ENCODE assay signal across 9 cellular contexts in genomic region chr12:89544730-89545184, GRCh38. TPM values are rescaled to one million over a fixed set of nuclear protein-coding genes. Genes with fewer than 3 reads are reported as not detected.
DNase-seq lines count a peak whose midpoint lies in the region; TF ChIP-seq lines count a peak whose summit lies in the region.
"Had no signal": no experiment of that assay in that cellular context is flagged by ENCODE, and none has a peak within 500 bp of the region (broad histone marks: within the 10 kb centered on the region; RNA-seq: fewer than 3 reads in every experiment).

No MANE protein-coding gene starts in this region.

- CTCF ChIA-PET in GM10248 (lab: Yijun Ruan, JAX), result interaction anchor here (0.8 to 4.1 kb wide), 19 partner anchors 7 to 1310 kb away, joined by 3 to 60 read pairs (median 6); partner anchors contain the start of genes GALNT4 and POC1B

- H3K4me1 ChIP-seq in adipocyte (ENCODE audit: control insufficient read depth, insufficient read depth, low read length), result no peaks in the 10 kb centered on the region

- no peaks in the 10 kb centered on the region for H3K36me3 ChIP-seq in adipocyte (ENCODE audit: control insufficient read depth, insufficient read depth, low read length, severe bottlenecking)

- POLR2A ChIA-PET in GM10248 (lab: Yijun Ruan, JAX), result interaction anchor here (0.6 kb wide), 1 partner anchor 165 kb away, joined by 3 read pairs; no protein-coding TSS in a partner anchor

- no peaks in the 10 kb centered on the region for H3K9me3 ChIP-seq in adipocyte (ENCODE audit: control insufficient read depth, low read length)

- no peak for TF ChIP-seq CTCF in GM10248 (IDR thresholded peaks at IDR 0.05; ENCODE audit: control extremely low read depth, extremely low read depth, low read depth, missing control alignments)

- H3K9ac ChIP-seq in adipocyte (ENCODE audit: low read length), result no peak overlapping the region

- peak; percentile 17 for DNase-seq in ACHN
- peak; percentile 99 for DNase-seq in LHCN-M2 (ENCODE audit: low read depth)
- peak; percentile 24 for DNase-seq in adipocyte (ENCODE audit: low read depth)
- DNase-seq in kidney tubule cell (ENCODE audit: low spot score), result peak; percentile 88
- DNase-seq in SKM-1 treated with dmso at 0.1 percent for 144 hours (lab: John Stamatoyannopoulos, UW; ENCODE audit: unreplicated experiment), result no peak
- DNase-seq in NAMALWA (ENCODE audit: low spot score), result no peak
- no peak for DNase-seq in OCI-M1 (lab: John Stamatoyannopoulos, UW)
- DNase-seq in GM10248 (ENCODE audit: extremely low spot score), result no peak
- DNase-seq: CD4-positive, CD25-positive, alpha-beta regulatory T cell had no signal

- in situ Hi-C loops in ACHN (cut with HindIII; ENCODE audit: low pct_ligation_motif_present, low pct_unique_long_range_greater_than_20kb, low sequenced_read_pairs), result no loop called here

- H3K27me3 ChIP-seq in adipocyte (replicated peaks; ENCODE audit: control insufficient read depth, insufficient read depth, low read length), result no peaks in the 10 kb centered on the region

- no peak overlapping the region for H3K4me3 ChIP-seq in adipocyte (ENCODE audit: low read length)

RNA-seq across cellular contexts. Expression of gene POC1B, which starts 18.9 kb away (rescaled TPM):
- 12.4 and 16.0 TPM in 2 replicates for total RNA-seq in LHCN-M2 (2014; rRNA removed)
- polyA plus RNA-seq in LHCN-M2 (2012), result 4.2 TPM

RNA-seq across cellular contexts. Expression of gene GALNT4, which starts 20.2 kb away (rescaled TPM):
- total RNA-seq in LHCN-M2 (2014; rRNA removed), result 6.3 and 6.4 TPM in 2 replicates
- polyA plus RNA-seq in LHCN-M2 (2012), result 1.3 TPM

Comparison
In these comparisons a context has a peak if more than half of its experiments do, and no peak if none do; other contexts are left out.
1. DNase-seq: peak in ACHN (single experiment), LHCN-M2 (single experiment), adipocyte (single experiment) and kidney tubule cell (single experiment); none in SKM-1 treated with dmso at 0.1 percent for 144 hours (single experiment), NAMALWA (single experiment), OCI-M1 (single experiment) and GM10248 (single experiment).